Comparison of ENCODE assay signal across 8 cellular contexts in the genomic region with DNA sequence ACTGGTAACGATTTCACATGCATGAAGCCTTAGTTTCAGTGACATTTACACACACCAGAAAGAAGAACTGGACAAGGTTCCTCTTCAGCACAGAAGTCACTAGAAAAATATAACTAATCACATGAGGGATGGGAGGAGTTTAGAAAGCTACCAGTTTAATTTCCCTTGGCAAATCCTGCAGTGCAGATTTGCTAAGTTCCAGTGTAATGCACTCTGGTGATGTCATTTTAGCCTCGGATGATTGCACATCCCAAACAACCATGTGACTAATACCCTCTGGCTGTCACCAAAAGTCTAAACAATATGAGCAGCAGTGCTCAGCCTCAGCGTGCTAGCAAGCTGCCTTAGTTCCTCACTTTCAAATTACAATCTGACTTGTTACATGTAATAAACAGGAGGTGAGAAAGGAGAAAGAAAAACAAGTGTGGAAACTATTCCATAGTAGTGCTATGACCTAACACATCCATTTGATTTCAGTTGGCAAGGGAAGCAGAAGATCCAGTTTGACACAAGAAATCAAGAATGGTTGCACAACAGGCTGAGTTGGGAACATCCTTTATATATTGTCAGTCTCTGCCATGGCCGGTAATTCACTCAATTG. TPM values are rescaled to one million over a fixed set of nuclear protein-coding genes. Genes with fewer than 3 reads are reported as not detected.
DNase-seq lines count a peak whose midpoint lies in the region; ATAC-seq, FAIRE-seq and TF ChIP-seq lines count a peak whose summit lies in the region.

No MANE protein-coding gene starts in this region.

- no peak overlapping the region for H2BK120ac ChIP-seq in neuronal stem cell (ENCODE audit: low read depth, low read length)

- no peaks in the 10 kb centered on the region for H3K79me2 ChIP-seq in fibroblast of lung (ENCODE audit: control insufficient read depth, insufficient read depth, low read length)

- CTCF ChIA-PET in Calu3 (lab: Charles Lee): interaction anchor here (0.6 to 2.2 kb wide), 3 partner anchors 13 to 53 kb away, joined by 4 to 10 read pairs (median 6); no protein-coding TSS in a partner anchor

- H3K4me1 ChIP-seq in SJCRH30: peaks cover 29% of the 10 kb centered on the region
- peaks cover 14% of the 10 kb centered on the region for H3K4me1 ChIP-seq in fibroblast of lung (ENCODE audit: control insufficient read depth, extremely low read depth, insufficient read depth, low read length)
- peaks cover 6 to 13% of the 10 kb centered on the region in 2 donors for H3K4me1 ChIP-seq in neuronal stem cell (ENCODE audit: control insufficient read depth in 2 of 2, insufficient read depth in 1 of 2, low read depth in 1 of 2, low read length in 2 of 2)

- H3K4me3 Mint-ChIP-seq in Calu3 (ENCODE audit: low read depth, unreplicated experiment): peak overlapping the region; percentile 23

- no peak for ATAC-seq in GM18907 (IDR thresholded peaks at IDR 0.05; ENCODE audit: unreplicated experiment)

- H3K14ac ChIP-seq in neuronal stem cell (ENCODE audit: low read length): no peak overlapping the region

- no peak overlapping the region for H2BK15ac ChIP-seq in neuronal stem cell (ENCODE audit: low read length)

- no CpG with 5 or more reads among the region's 4 CpGs for WGBS in neuronal stem cell (ENCODE audit: extremely low coverage in 2 of 2, insufficient read length in 2 of 2, insufficient replicate concordance in 1 of 2), 2 donors

- no peaks in the 10 kb centered on the region for H4K20me1 ChIP-seq in fibroblast of lung (ENCODE audit: control insufficient read depth, extremely low read depth, insufficient read depth, low read length)

- H3K18ac ChIP-seq in neuronal stem cell (ENCODE audit: low read length): no peak overlapping the region

- H3K4me2 ChIP-seq in fibroblast of lung (ENCODE audit: extremely low read depth, insufficient read depth, low read length) (peak overlapping the region; percentile 47), neuronal stem cell (ENCODE audit: insufficient read depth, low read length, poor library complexity, severe bottlenecking) (no peak overlapping the region)

- peak overlapping the region; percentile 96 for H3K27ac ChIP-seq in SJCRH30
- H3K27ac ChIP-seq in fibroblast of lung (ENCODE audit: insufficient read depth, low read length): peak overlapping the region; percentile 76
- no peak overlapping the region for H3K27ac ChIP-seq in neuronal stem cell (replicated peaks; ENCODE audit: low read length)

- TF ChIP-seq CTCF in Calu3 (IDR thresholded peaks at IDR 0.05; ENCODE audit: unreplicated experiment): no peak
- no peak for TF ChIP-seq CTCF in fibroblast of lung (conservative IDR thresholded peaks at IDR 0.05 in 1 of 2, IDR thresholded peaks at IDR 0.05 in 1 of 2; ENCODE audit: low read depth in 1 of 2, low read length in 2 of 2)

- FAIRE-seq in HTR-8/SVneo (lab: Jason Lieb, UNC): peak; percentile 91

- H3K4me3 ChIP-seq in SJCRH30 (no peak overlapping the region), fibroblast of lung (replicated peaks in 1 of 4; ENCODE audit: control extremely low read depth in 1 of 4, insufficient read depth in 1 of 4, low read depth in 3 of 4, low read length in 4 of 4) (peak overlapping the region in 1 of 4 experiments; percentile 5), neuronal stem cell (ENCODE audit: low read length in 2 of 2) (no peak overlapping the region)

- no TSS peak for BruUV-seq in Calu3 (replicated peaks; lab: Mats Ljungman, UMichigan)

- peak; percentile 66 for DNase-seq in Calu3
- DNase-seq in HTR-8/SVneo (ENCODE audit: insufficient read length, low spot score): peak; percentile 84
- DNase-seq in SJCRH30: peak; percentile 86 to 95
- peak; percentile 93 to 98 for DNase-seq in fibroblast of lung (ENCODE audit: low read depth in 2 of 2)
- no peak for DNase-seq in neuronal stem cell (ENCODE audit: low spot score)
- no peak for DNase-seq in NCI-H1092 (lab: John Stamatoyannopoulos, UW)
- DNase-seq in T-helper 1 cell: no peak

- no peak overlapping the region for H4K91ac ChIP-seq in neuronal stem cell (ENCODE audit: low read depth, low read length, poor library complexity)

- no peaks in the 10 kb centered on the region for H3K27me3 Mint-ChIP-seq in Calu3 (ENCODE audit: unreplicated experiment)

- no peak overlapping the region for H3K4ac ChIP-seq in neuronal stem cell (ENCODE audit: low read length)

- H2AK5ac ChIP-seq in neuronal stem cell (ENCODE audit: low read depth, low read length): no peak overlapping the region

- no peak overlapping the region for H2BK12ac ChIP-seq in neuronal stem cell (ENCODE audit: low read length)

- H3K79me1 ChIP-seq in neuronal stem cell (ENCODE audit: low read depth, low read length): no peaks in the 10 kb centered on the region

- H2AFZ ChIP-seq in fibroblast of lung (ENCODE audit: low read length): no peak overlapping the region
- H2AFZ ChIP-seq in neuronal stem cell (ENCODE audit: low read length): peak overlapping the region; percentile 70

- H3K9ac ChIP-seq in fibroblast of lung (ENCODE audit: insufficient read depth, low read length) (no peak overlapping the region), neuronal stem cell (ENCODE audit: low read depth, low read length, poor library complexity) (no peak overlapping the region)

- H3K36me3 ChIP-seq in SJCRH30 (no peaks in the 10 kb centered on the region), fibroblast of lung (ENCODE audit: control insufficient read depth, insufficient read depth, low read length) (no peaks in the 10 kb centered on the region), neuronal stem cell (replicated peaks in 1 of 2; ENCODE audit: control insufficient read depth in 2 of 2, insufficient read depth in 2 of 2, low read length in 2 of 2) (no peaks in the 10 kb centered on the region)

- intact Hi-C loops in Calu3 (cut with micrococcal nuclease; ENCODE audit: unreplicated experiment): no loop called here

- no peak overlapping the region for H2BK5ac ChIP-seq in neuronal stem cell (ENCODE audit: low read length)

- H3K4me1 Mint-ChIP-seq in Calu3 (ENCODE audit: low read depth, unreplicated experiment): peaks cover 36% of the 10 kb centered on the region

- H3K27ac Mint-ChIP-seq in Calu3 (ENCODE audit: unreplicated experiment): peak overlapping the region; percentile 83

- H4K8ac ChIP-seq in neuronal stem cell (ENCODE audit: low read depth, low read length): no peak overlapping the region

- peaks cover 13% of the 10 kb centered on the region for H3K36me3 Mint-ChIP-seq in Calu3 (ENCODE audit: insufficient read depth, unreplicated experiment)

- no peak overlapping the region for H3K23ac ChIP-seq in neuronal stem cell (ENCODE audit: low read depth, low read length, poor library complexity)

- H3K27me3 ChIP-seq in SJCRH30: no peaks in the 10 kb centered on the region
- H3K27me3 ChIP-seq in fibroblast of lung (ENCODE audit: control insufficient read depth, insufficient read depth, low read length): no peaks in the 10 kb centered on the region
- no peaks in the 10 kb centered on the region for H3K27me3 ChIP-seq in neuronal stem cell (ENCODE audit: control insufficient read depth in 3 of 3, insufficient read depth in 3 of 3, low read depth in 1 of 3, low read length in 3 of 3)

- no peaks in the 10 kb centered on the region for H3K9me3 Mint-ChIP-seq in Calu3 (ENCODE audit: low read depth, unreplicated experiment)

- H3K9me3 ChIP-seq in SJCRH30 (replicated peaks) (no peaks in the 10 kb centered on the region), fibroblast of lung (ENCODE audit: control insufficient read depth, insufficient read depth, low read depth, low read length) (no peaks in the 10 kb centered on the region), neuronal stem cell (replicated peaks in 1 of 2; ENCODE audit: control insufficient read depth in 2 of 2, insufficient read depth in 1 of 2, low read depth in 1 of 2, low read length in 2 of 2) (peaks cover 0 to 1% of the 10 kb centered on the region in 2 donors)

RNA-seq across cellular contexts. Expression of a gene that starts 35.3 kb away (rescaled TPM):
- total RNA-seq in Calu3 (2022) (218 and 235 TPM in 2 replicates), fibroblast of lung (164 and 172 TPM in 2 replicates)
- 254 and 274 TPM in 2 replicates for total RNA-seq in SJCRH30 (2014; rRNA removed; shearing (Covaris generic))
- 161 and 179 TPM in 2 replicates for polyA plus RNA-seq in fibroblast of lung
- polyA plus RNA-seq in fibroblast of lung (2012): 102 and 128 TPM in 2 replicates
- 29.4 and 52.8 TPM in 2 replicates for polyA minus RNA-seq in fibroblast of lung (ENCODE audit: low replicate concordance)
- 84.3 TPM for polyA plus RNA-seq in neuronal stem cell (2013, experiment 1 of 2)
- 88.7 TPM for polyA plus RNA-seq in neuronal stem cell (2013, experiment 2 of 2)

Comparison
In these comparisons a context has a peak if more than half of its experiments do, and no peak if none do; other contexts are left out.
1. DNase-seq: peak in Calu3 (single experiment), HTR-8/SVneo (single experiment), SJCRH30 (2 of 2) and fibroblast of lung (2 of 2); none in neuronal stem cell (single experiment), NCI-H1092 (single experiment) and T-helper 1 cell (0 of 5).